In genomic region chr13:50755862-50756685, GRCh38 we compare ENCODE assay signal across 8 cellular contexts.
DNase-seq lines count a peak whose midpoint lies in the region; ATAC-seq, FAIRE-seq and TF ChIP-seq lines count a peak whose summit lies in the region.
"Not testable (repeated sequence)": the region's sequence is repeated elsewhere in the genome, so short reads cannot be mapped to it uniquely, and the experiment has no call there.

No MANE protein-coding gene starts in this region.

- peaks cover 21% of the 10 kb centered on the region for H3K4me1 ChIP-seq in HUES6 (ENCODE audit: control insufficient read depth, insufficient read depth, low read length)
- H3K4me1 ChIP-seq in Peyer's patch; astrocyte (ENCODE audit: insufficient read depth, low read length): not testable (repeated sequence)
- H3K4me1 ChIP-seq in keratinocyte (ENCODE audit: control insufficient read depth, extremely low read depth, insufficient read depth, low read length), result peaks cover 12% of the 10 kb centered on the region

- not testable (repeated sequence) for H3K27me3 Mint-ChIP-seq in astrocyte (ENCODE audit: low read depth, unreplicated experiment); stimulated activated memory B cell treated with anti-CD40 and anti-IgM and Interleukin-4, amounts not matched to agents 10 μg/mL and 1 μg/mL and 100 μg/mL, for 72 hours

- H3K9ac ChIP-seq in HUES6 (ENCODE audit: low read length) (peak overlapping the region; percentile 68), keratinocyte (ENCODE audit: control insufficient read depth, extremely low read depth, insufficient read depth, low read length) (peak overlapping the region; percentile 69)
- not testable (repeated sequence) for H3K9ac ChIP-seq in astrocyte (ENCODE audit: low read length)

- not testable (repeated sequence) for H3K4me1 Mint-ChIP-seq in astrocyte (ENCODE audit: low read depth, unreplicated experiment)
- H3K4me1 Mint-ChIP-seq in stimulated activated memory B cell treated with anti-CD40 and anti-IgM and Interleukin-4, amounts not matched to agents 10 μg/mL and 1 μg/mL and 100 μg/mL, for 72 hours, result peaks cover 55% of the 10 kb centered on the region

- not testable (repeated sequence) for H3K4me2 ChIP-seq in astrocyte (ENCODE audit: low read length)
- peak overlapping the region; percentile 62 for H3K4me2 ChIP-seq in keratinocyte (ENCODE audit: control insufficient read depth, extremely low read depth, insufficient read depth, low read depth, low read length)

- not testable (repeated sequence) for H3K36me3 Mint-ChIP-seq in astrocyte (ENCODE audit: low read depth, unreplicated experiment)
- peaks cover 27% of the 10 kb centered on the region for H3K36me3 Mint-ChIP-seq in stimulated activated memory B cell treated with anti-CD40 and anti-IgM and Interleukin-4, amounts not matched to agents 10 μg/mL and 1 μg/mL and 100 μg/mL, for 72 hours

- not testable (repeated sequence) for H3K9me1 ChIP-seq in keratinocyte (ENCODE audit: control insufficient read depth, extremely low read depth, insufficient read depth, low read length)

- not testable (repeated sequence) for H3K4me3 Mint-ChIP-seq in astrocyte (ENCODE audit: unreplicated experiment); stimulated activated memory B cell treated with anti-CD40 and anti-IgM and Interleukin-4, amounts not matched to agents 10 μg/mL and 1 μg/mL and 100 μg/mL, for 72 hours

- dilution Hi-C loops in keratinocyte (cut with MboI; ENCODE audit: extremely low pct_ligation_motif_present, low sequenced_read_pairs), result not testable (repeated sequence)

- H3K79me2 ChIP-seq in astrocyte (ENCODE audit: insufficient read depth, low read length); keratinocyte (ENCODE audit: control insufficient read depth, insufficient read depth, low read length): not testable (repeated sequence)

- ATAC-seq in stimulated activated memory B cell treated with anti-CD40 and anti-IgM and Interleukin-4, amounts not matched to agents 10 μg/mL and 1 μg/mL and 100 μg/mL, for 72 hours, result peak; percentile 86

- FAIRE-seq in astrocyte (lab: Jason Lieb, UNC), result not testable (repeated sequence)
- peak; percentile 94 for FAIRE-seq in keratinocyte (lab: Jason Lieb, UNC)

- peaks cover 27% of the 10 kb centered on the region for H3K9me3 ChIP-seq in HUES6 (ENCODE audit: control insufficient read depth, insufficient read depth, low read depth, low read length)
- not testable (repeated sequence) for H3K9me3 ChIP-seq in Peyer's patch; astrocyte (ENCODE audit: insufficient read depth, low read depth, low read length); keratinocyte (ENCODE audit: control insufficient read depth, low read depth, low read length)

- not testable (repeated sequence) for H3K36me3 ChIP-seq in HUES6 (ENCODE audit: control insufficient read depth, insufficient read depth, low read length); Peyer's patch; astrocyte (ENCODE audit: insufficient read depth, low read length); keratinocyte (ENCODE audit: control insufficient read depth in 2 of 2, extremely low read depth in 1 of 2, insufficient read depth in 2 of 2, low read length in 2 of 2)

- H3K27me3 ChIP-seq in HUES6 (ENCODE audit: control insufficient read depth, insufficient read depth, low read length); Peyer's patch; astrocyte (ENCODE audit: insufficient read depth, low read length); keratinocyte (ENCODE audit: control insufficient read depth, extremely low read depth, insufficient read depth, low read length): not testable (repeated sequence)

- not testable (repeated sequence) for H3K4me3 ChIP-seq in HUES6 (ENCODE audit: low read depth, low read length); Peyer's patch; astrocyte (ENCODE audit: insufficient read depth, low read depth, low read length)
- peak overlapping the region in 1 of 3 experiments; percentile 38 for H3K4me3 ChIP-seq in keratinocyte (ENCODE audit: control insufficient read depth in 2 of 3, extremely low read depth in 1 of 3, insufficient read depth in 2 of 3, low read depth in 1 of 3, low read length in 3 of 3)

- TF ChIP-seq POLR2A in Peyer's patch (IDR thresholded peaks at IDR 0.05), result not testable (repeated sequence)

- not testable (repeated sequence) for H4K20me1 ChIP-seq in astrocyte (ENCODE audit: insufficient read depth, low read length); keratinocyte (ENCODE audit: control insufficient read depth, extremely low read depth, insufficient read depth, low read length)

- H3K27ac ChIP-seq in HUES6 (ENCODE audit: low read depth, low read length), result peak overlapping the region; percentile 90; the same call in 1 of the 2 replicates
- peak overlapping the region in 1 of 4 donors; percentile 32 for H3K27ac ChIP-seq in Peyer's patch
- not testable (repeated sequence) for H3K27ac ChIP-seq in astrocyte (ENCODE audit: low read depth, low read length)
- peak overlapping the region; percentile 87 for H3K27ac ChIP-seq in keratinocyte (ENCODE audit: control insufficient read depth, insufficient read depth, low read length)

- peak overlapping the region; percentile 47 for H2AFZ ChIP-seq in astrocyte (ENCODE audit: low read depth, low read length)
- H2AFZ ChIP-seq in keratinocyte (ENCODE audit: control insufficient read depth, low read length), result peak overlapping the region; percentile 76

- H3K9me3 Mint-ChIP-seq in astrocyte (ENCODE audit: unreplicated experiment), result peaks cover 33% of the 10 kb centered on the region
- peaks cover 16% of the 10 kb centered on the region for H3K9me3 Mint-ChIP-seq in stimulated activated memory B cell treated with anti-CD40 and anti-IgM and Interleukin-4, amounts not matched to agents 10 μg/mL and 1 μg/mL and 100 μg/mL, for 72 hours

- not testable (repeated sequence) for H3K27ac Mint-ChIP-seq in astrocyte (ENCODE audit: unreplicated experiment)
- H3K27ac Mint-ChIP-seq in stimulated activated memory B cell treated with anti-CD40 and anti-IgM and Interleukin-4, amounts not matched to agents 10 μg/mL and 1 μg/mL and 100 μg/mL, for 72 hours, result peak overlapping the region; percentile 89

- DNase-seq in DMS153 treated with DMSO at 0.1 percent for 48 hours (lab: John Stamatoyannopoulos, UW; ENCODE audit: unreplicated experiment) (peak; percentile 93), NCI-H1417 treated with DMSO at 0.1 percent for 48 hours (lab: John Stamatoyannopoulos, UW) (peak; percentile 6), NCI-H2196 (lab: John Stamatoyannopoulos, UW; ENCODE audit: unreplicated experiment) (peak; percentile 15), Peyer's patch (peak in 2 of 3 donors; percentile 87 to 89), keratinocyte (ENCODE audit: low read depth, low spot score) (peak; percentile 90)
- not testable (repeated sequence) for DNase-seq in astrocyte (ENCODE audit: low read depth)

- not testable (repeated sequence) for TF ChIP-seq CTCF in Peyer's patch (IDR thresholded peaks at IDR 0.05); astrocyte (IDR thresholded peaks at IDR 0.05; ENCODE audit: insufficient read depth, low read depth, low read length); keratinocyte (optimal IDR thresholded peaks at IDR 0.05 in 1 of 3, IDR thresholded peaks at IDR 0.05 in 1 of 3, conservative IDR thresholded peaks at IDR 0.05 in 1 of 3; ENCODE audit: extremely low read depth in 1 of 3, insufficient read depth in 2 of 3, low read length in 3 of 3)
